8 cellular contexts compared by ENCODE assay signal in genomic region chr1:45339694-45340558, GRCh38. TPM values are rescaled to one million over a fixed set of nuclear protein-coding genes. Genes with fewer than 3 reads are reported as not detected.
DNase-seq lines count a peak whose midpoint lies in the region; ATAC-seq and TF ChIP-seq lines count a peak whose summit lies in the region.

Gene MUTYH, minus strand, starts transcription at chr1:45340440. Its CDS starts 5,935 bp downstream, at chr1:45334505.
Gene TOE1, plus strand, starts transcription at chr1:45340170. Its CDS starts 83 bp downstream, at chr1:45340253.

- CTCF ChIA-PET in PC-9 (lab: Charles Lee): interaction anchor here (0.7 to 3.0 kb wide), 8 partner anchors 9 to 547 kb away, joined by 3 to 39 read pairs (median 4); no protein-coding TSS in a partner anchor

- no peaks in the 10 kb centered on the region for H4K20me1 ChIP-seq in PC-9 (ENCODE audit: insufficient read depth)

- in situ Hi-C loops in KBM-7 (cut with MboI; ENCODE audit: low pct_unique_long_range_greater_than_20kb, low sequenced_read_pairs): no loop called here

- DNase-seq in DMS53 (lab: John Stamatoyannopoulos, UW) (peak; percentile 98), KBM-7 (peak; percentile 95), PC-9 (peak; percentile 79 to 97), epithelial cell of proximal tubule (ENCODE audit: low read depth) (peak; percentile 56), mucosa of descending colon (peak; percentile 92 to 97 (median 96))
- peak; percentile 90 for DNase-seq in activated T-cell treated with anti-CD3 and anti-CD28 coated beads, Interleukin-2, amount 50 U/mL, for 1 hour
- peak; percentile 78 to 80 for DNase-seq in stimulated activated CD8-positive, alpha-beta memory T cell treated with anti-CD3 and anti-CD28 coated beads, Interleukin-4, amount 100 ng/mL, for 1 hour (ENCODE audit: low read depth in 2 of 2, low spot score in 1 of 2)

- intact Hi-C loops in PC-9 (cut with micrococcal nuclease; ENCODE audit: unreplicated experiment) (loop anchor here (1.0 to 5.0 kb wide), 7 partner anchors 8 to 609 kb away; partner anchors contain the start of genes NASP, RNU5D-1 and TESK2), mucosa of descending colon (cut with DNase I, micrococcal nuclease) (no loop called here)

- TF ChIP-seq CTCF in PC-9 (conservative IDR thresholded peaks at IDR 0.05) (0 out of 2 replicates have a peak, but pooled peaks have one; percentile 24), epithelial cell of proximal tubule (conservative IDR thresholded peaks at IDR 0.05; ENCODE audit: low read depth, low read length) (no peak), mucosa of descending colon (IDR thresholded peaks at IDR 0.05) (no peak)

- H3K9me3 ChIP-seq in PC-9 (ENCODE audit: insufficient read depth, low read depth): no peaks in the 10 kb centered on the region
- H3K9me3 ChIP-seq in mucosa of descending colon: no peaks in the 10 kb centered on the region

- peaks cover 38% of the 10 kb centered on the region for H3F3A ChIP-seq in PC-9 (ENCODE audit: insufficient read depth, low read depth)

- ATAC-seq in GM21717 (IDR thresholded peaks at IDR 0.05; ENCODE audit: unreplicated experiment): peak; percentile 83
- peak; percentile 88 for ATAC-seq in mucosa of descending colon

- H3K79me2 ChIP-seq in PC-9 (ENCODE audit: low read depth): peaks cover 50% of the 10 kb centered on the region

- H3K4me3 ChIP-seq in PC-9 (peak within 1 kb of the TSS; percentile 68), epithelial cell of proximal tubule (ENCODE audit: low read depth, low read length) (peak within 1 kb of the TSS; percentile 72), mucosa of descending colon (peak within 1 kb of the TSS; percentile 57)

- H3K4me1 ChIP-seq in PC-9 (replicated peaks; ENCODE audit: insufficient read depth): peaks cover 56% of the 10 kb centered on the region
- peaks cover 31% of the 10 kb centered on the region for H3K4me1 ChIP-seq in mucosa of descending colon (ENCODE audit: low read depth)

- H3K27ac ChIP-seq in PC-9: peak within 1 kb of the TSS; percentile 86

- H3K9me2 ChIP-seq in PC-9 (ENCODE audit: insufficient read depth): no peaks in the 10 kb centered on the region

- no peaks in the 10 kb centered on the region for H3K27me3 ChIP-seq in PC-9 (ENCODE audit: insufficient read depth, low read depth)

- no TSS peak for BruUV-seq in PC-9 (replicated peaks; lab: Mats Ljungman, UMichigan)

- POLR2A ChIA-PET in PC-9 (lab: Charles Lee; ENCODE audit: unreplicated experiment): interaction anchor here (0.6 to 2.3 kb wide), 20 partner anchors 9 to 1418 kb away, joined by 3 to 42 read pairs (median 6); no protein-coding TSS in a partner anchor

- 0 out of 2 replicates have a peak, but pooled peaks cover 15% of the 10 kb centered on the region for H3K36me3 ChIP-seq in PC-9 (ENCODE audit: low read depth)
- H3K36me3 ChIP-seq in mucosa of descending colon (ENCODE audit: low read depth): peaks cover 5% of the 10 kb centered on the region

- H2AFZ ChIP-seq in PC-9: peak within 1 kb of the TSS; percentile 82

- H3K4me2 ChIP-seq in PC-9: peak within 1 kb of the TSS; percentile 90

RNA-seq across cellular contexts. Expression of gene MUTYH, which starts in this region (rescaled TPM):
- total RNA-seq in PC-9 (2021) (52.4 and 53.2 TPM in 2 replicates), epithelial cell of proximal tubule (15.2 and 17.4 TPM in 2 replicates), mucosa of descending colon (10 to 100 TPM; 30.0 to 43.1 (median 35.8) TPM)

RNA-seq across cellular contexts. Expression of gene TOE1, which starts in this region (rescaled TPM):
- total RNA-seq in PC-9 (2021) (14.5 and 20.4 TPM in 2 replicates), epithelial cell of proximal tubule (10.8 and 36.9 TPM in 2 replicates), mucosa of descending colon (10 to 100 TPM; 11.1 to 18.7 (median 12.9) TPM)

Comparison
In these comparisons a context has a peak if more than half of its experiments do, and no peak if none do; other contexts are left out.
1. Peak in every context shown above with its lines: DNase-seq, ATAC-seq, H3K4me3 ChIP-seq and H3K27ac ChIP-seq.